ENCODE assay signal across 1 cellular context in genomic region chr9:135009711-135010362, GRCh38.
TF ChIP-seq lines count a peak whose summit lies in the region.

No MANE protein-coding gene starts in this region.

TF ChIP-seq in GM23338, 12 proteins besides CTCF, POLR2A, EP300 and RAD21 (continued from another document):
- TF ChIP-seq ZNF462 (CRISPR knock-in tag; IDR thresholded peaks at IDR 0.05) = no peak
- no peak for TF ChIP-seq ZNF331 (CRISPR knock-in tag; IDR thresholded peaks at IDR 0.05; ENCODE audit: low read depth)
- TF ChIP-seq EZH2 (IDR thresholded peaks at IDR 0.05; ENCODE audit: low read depth, unreplicated experiment) = no peak
- no peak for TF ChIP-seq REST (IDR thresholded peaks at IDR 0.05; ENCODE audit: unreplicated experiment)
- no peak for TF ChIP-seq EZH2phosphoT487 (IDR thresholded peaks at IDR 0.05; ENCODE audit: unreplicated experiment)
